ENCODE assay signal across 7 cellular contexts in the genomic region with DNA sequence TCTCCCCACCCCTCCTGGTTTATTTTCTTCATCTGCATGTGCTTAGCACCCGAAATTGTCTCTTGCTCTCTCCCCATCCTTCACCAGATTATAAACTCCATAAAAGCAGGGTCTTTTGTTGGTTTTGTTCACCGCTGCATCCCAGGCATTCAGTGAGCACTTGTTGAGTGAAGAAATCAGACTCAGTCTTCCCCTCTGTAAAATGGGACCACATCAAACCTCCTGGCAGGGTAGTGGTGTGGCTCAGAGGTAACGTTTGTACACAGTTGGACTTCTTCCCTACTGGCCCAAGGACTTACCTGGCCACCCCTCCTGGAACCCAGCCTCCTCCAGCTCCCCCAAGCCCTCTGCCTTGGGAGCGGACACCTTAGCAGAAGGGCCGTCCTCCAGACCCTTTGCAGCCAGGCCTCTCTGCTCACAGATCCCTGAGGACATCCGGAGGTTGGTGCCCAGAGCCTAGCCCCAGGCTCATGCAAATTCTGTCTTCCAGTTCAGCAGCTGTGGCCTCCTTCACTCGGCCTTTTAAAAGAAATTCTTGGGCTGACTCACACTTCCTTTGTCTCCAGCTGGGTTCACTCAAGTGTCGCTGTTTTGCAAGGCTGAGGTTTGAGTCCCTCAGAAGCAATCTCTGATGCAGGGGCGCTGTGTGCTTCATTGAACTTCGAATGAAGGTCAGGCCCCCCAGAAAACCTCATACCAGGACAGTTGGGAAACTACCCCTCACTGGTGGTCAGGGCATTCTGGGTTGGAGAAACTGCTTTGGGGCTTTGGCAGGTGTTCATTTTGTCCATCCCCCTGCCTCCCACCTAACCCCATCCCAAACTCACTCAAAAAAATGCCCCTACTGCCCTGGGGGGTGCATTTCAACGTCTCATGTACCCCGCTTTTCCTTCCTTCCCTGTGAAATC. TPM values are rescaled to one million over a fixed set of nuclear protein-coding genes. Genes with fewer than 3 reads are reported as not detected.
A peak's percentile ranks its signal among the peaks of the same experiment; 100 is the strongest.
DNase-seq lines count a peak whose midpoint lies in the region; ATAC-seq and TF ChIP-seq lines count a peak whose summit lies in the region.

No MANE protein-coding gene starts in this region.

- H3K4me1 Mint-ChIP-seq in activated CD8-positive, alpha-beta memory T cell treated with anti-CD3 and anti-CD28 coated beads, Interleukin-2, amount 10 ng/mL, durations not matched to agents 7 days and 5 days: peaks cover 59% of the 10 kb centered on the region

- no peak overlapping the region for H3K4me3 ChIP-seq in NB4 (ENCODE audit: low read depth, low read length)
- no peak overlapping the region for H3K4me3 ChIP-seq in fibroblast of mammary gland (ENCODE audit: control insufficient read depth, low read depth, low read length)

- no peaks in the 10 kb centered on the region for H3K9me3 Mint-ChIP-seq in activated CD8-positive, alpha-beta memory T cell treated with anti-CD3 and anti-CD28 coated beads, Interleukin-2, amount 10 ng/mL, durations not matched to agents 7 days and 5 days (ENCODE audit: low read depth)

- peak overlapping the region; percentile 42 for H3K27ac Mint-ChIP-seq in activated CD8-positive, alpha-beta memory T cell treated with anti-CD3 and anti-CD28 coated beads, Interleukin-2, amount 10 ng/mL, durations not matched to agents 7 days and 5 days

- peak; percentile 94 for DNase-seq in NB4 (ENCODE audit: low read depth)
- peak; percentile 82 for DNase-seq in activated CD8-positive, alpha-beta memory T cell treated with anti-CD3 and anti-CD28 coated beads, Interleukin-2, amount 10 ng/mL, durations not matched to agents 7 days and 5 days
- peak; percentile 93 for DNase-seq in fibroblast of mammary gland (ENCODE audit: low read depth)
- peak; percentile 92 for DNase-seq in non-pigmented ciliary epithelial cell (ENCODE audit: low read depth)
- DNase-seq in NCI-H2107 (lab: John Stamatoyannopoulos, UW): no peak

- H3K36me3 Mint-ChIP-seq in activated CD8-positive, alpha-beta memory T cell treated with anti-CD3 and anti-CD28 coated beads, Interleukin-2, amount 10 ng/mL, durations not matched to agents 7 days and 5 days: peaks cover 7% of the 10 kb centered on the region

- CTCF ChIA-PET in activated CD8-positive, alpha-beta memory T cell treated with anti-CD3 and anti-CD28 coated beads, Interleukin-2, amount 10 ng/mL, durations not matched to agents 7 days and 5 days (lab: Charles Lee): interaction anchor here (0.5 to 2.6 kb wide), 11 partner anchors 8 to 195 kb away, joined by 3 to 8 read pairs (median 3); partner anchors contain the start of gene SOCS1

- TF ChIP-seq CTCF in NB4 (IDR thresholded peaks at IDR 0.05; ENCODE audit: low read depth, low read length) (no peak), fibroblast of mammary gland (conservative IDR thresholded peaks at IDR 0.05; ENCODE audit: control insufficient read depth, insufficient read depth, low read depth, low read length) (no peak)

- ATAC-seq in GM18517 (IDR thresholded peaks at IDR 0.05; ENCODE audit: unreplicated experiment) (peak; percentile 75), HG02623 (IDR thresholded peaks at IDR 0.05; ENCODE audit: unreplicated experiment) (peak; percentile 61)
- ATAC-seq in activated CD8-positive, alpha-beta memory T cell treated with anti-CD3 and anti-CD28 coated beads, Interleukin-2, amount 10 ng/mL, durations not matched to agents 7 days and 5 days: peak; percentile 88

- H3K27me3 Mint-ChIP-seq in activated CD8-positive, alpha-beta memory T cell treated with anti-CD3 and anti-CD28 coated beads, Interleukin-2, amount 10 ng/mL, durations not matched to agents 7 days and 5 days: peaks cover 14% of the 10 kb centered on the region

- no peak for TF ChIP-seq POLR2A in NB4 (IDR thresholded peaks at IDR 0.05; ENCODE audit: extremely low read depth, insufficient read length)

- H3K4me3 Mint-ChIP-seq in activated CD8-positive, alpha-beta memory T cell treated with anti-CD3 and anti-CD28 coated beads, Interleukin-2, amount 10 ng/mL, durations not matched to agents 7 days and 5 days: peak overlapping the region; percentile 37

RNA-seq across cellular contexts. Expression of gene RMI2, which starts 16.8 kb away (rescaled TPM):
- total RNA-seq in activated CD8-positive, alpha-beta memory T cell treated with anti-CD3 and anti-CD28 coated beads, Interleukin-2, amount 10 ng/mL, durations not matched to agents 7 days and 5 days: 10 to 100 TPM; 65.9 to 70.4 TPM

RNA-seq across cellular contexts. Expression of gene PRM1, which starts 47.3 kb away (rescaled TPM):
- not detected for total RNA-seq in activated CD8-positive, alpha-beta memory T cell treated with anti-CD3 and anti-CD28 coated beads, Interleukin-2, amount 10 ng/mL, durations not matched to agents 7 days and 5 days

RNA-seq across cellular contexts. Expression of gene PRM2, which starts 52.1 kb away (rescaled TPM):
- not detected for total RNA-seq in activated CD8-positive, alpha-beta memory T cell treated with anti-CD3 and anti-CD28 coated beads, Interleukin-2, amount 10 ng/mL, durations not matched to agents 7 days and 5 days

RNA-seq across cellular contexts. Expression of gene PRM3, which starts 55.0 kb away (rescaled TPM):
- total RNA-seq in activated CD8-positive, alpha-beta memory T cell treated with anti-CD3 and anti-CD28 coated beads, Interleukin-2, amount 10 ng/mL, durations not matched to agents 7 days and 5 days: not detected

RNA-seq across cellular contexts. Expression of gene TNP2, which starts 59.3 kb away (rescaled TPM):
- total RNA-seq in activated CD8-positive, alpha-beta memory T cell treated with anti-CD3 and anti-CD28 coated beads, Interleukin-2, amount 10 ng/mL, durations not matched to agents 7 days and 5 days: not detected
